In genomic region chr11:111603633-111604130, GRCh38 we compare ENCODE assay signal across 8 cellular contexts. TPM values are rescaled to one million over a fixed set of nuclear protein-coding genes. Genes with fewer than 3 reads are reported as not detected.
DNase-seq lines count a peak whose midpoint lies in the region; ATAC-seq, FAIRE-seq and TF ChIP-seq lines count a peak whose summit lies in the region.

No MANE protein-coding gene starts in this region.

- intact Hi-C loops in CD4-positive, alpha-beta T cell (cut with DNase I, micrococcal nuclease), result loop anchor here (1.0 to 10.0 kb wide), 7 partner anchors 163 to 1711 kb away; partner anchors contain the start of genes FDX1 (in 1 of the 2), PPP2R1B (in 1 of the 2), SDHD (in 1 of the 2) and TIMM8B (in 1 of the 2)

- H3K4me3 Mint-ChIP-seq in CD4-positive, alpha-beta T cell, result peak overlapping the region; percentile 97
- peak overlapping the region; percentile 97 for H3K4me3 Mint-ChIP-seq in neural progenitor cell

- no peak overlapping the region for H4K5ac ChIP-seq in H1 (ENCODE audit: insufficient read length, low read depth, low read length)

- H3K4ac ChIP-seq in H1 (replicated peaks; ENCODE audit: insufficient read length, low read depth, low read length), result no peak overlapping the region

- ATAC-seq in CD4-positive, alpha-beta T cell (ENCODE audit: poor library complexity), result no peak
- no peak for ATAC-seq in HG03432 (IDR thresholded peaks at IDR 0.05; ENCODE audit: unreplicated experiment)

- H3K79me1 ChIP-seq in H1 (ENCODE audit: low read depth, low read length), result no peaks in the 10 kb centered on the region; the same call in 1 of the 2 replicates

- WGBS in H1 (ENCODE audit: extremely low coverage in 1 of 2, insufficient coverage in 1 of 2, insufficient read length in 1 of 2, insufficient replicate concordance in 2 of 2, low coverage in 1 of 2, low lambda C conversion rate in 2 of 2, missing lambda C conversion rate in 1 of 2), 2 experiments, result 47% methylated on average over 7 of the region's 7 CpGs; no CpG with 5 or more reads in 1 of the 2 experiments

- H3K4me1 ChIP-seq in H1 (replicated peaks in 1 of 4; ENCODE audit: control insufficient read depth in 3 of 4, insufficient read depth in 4 of 4, low read length in 3 of 4) (peaks cover 0 to 10% (median 3%) of the 10 kb centered on the region in 4 experiments; a peak in 2 of 7 replicates), neural progenitor cell (peaks cover 12% of the 10 kb centered on the region)

- H3K36me3 ChIP-seq in H1 (ENCODE audit: control insufficient read depth in 2 of 4, insufficient read depth in 4 of 4, low read length in 3 of 4), result no peaks in the 10 kb centered on the region
- no peaks in the 10 kb centered on the region for H3K36me3 ChIP-seq in neural progenitor cell

- TF ChIP-seq CTCF in CD4-positive, alpha-beta T cell (IDR thresholded peaks at IDR 0.05), result no peak
- TF ChIP-seq CTCF in NB4 (IDR thresholded peaks at IDR 0.05; ENCODE audit: low read depth, low read length), result no peak
- TF ChIP-seq CTCF in H1 (IDR thresholded peaks at IDR 0.05; ENCODE audit: control extremely low read depth in 1 of 3, insufficient read depth in 1 of 3, low read depth in 1 of 3, low read length in 3 of 3), result no peak
- TF ChIP-seq CTCF in neural progenitor cell (IDR thresholded peaks at IDR 0.05), result no peak

- H3K9me3 Mint-ChIP-seq in CD4-positive, alpha-beta T cell, result no peaks in the 10 kb centered on the region
- H3K9me3 Mint-ChIP-seq in neural progenitor cell, result no peaks in the 10 kb centered on the region

- no peak for TF ChIP-seq EP300 in H1 (IDR thresholded peaks at IDR 0.05; ENCODE audit: borderline replicate concordance in 1 of 2, low read depth in 2 of 2, low read length in 2 of 2)

- H3K4me3 ChIP-seq in NB4 (ENCODE audit: low read depth, low read length), result peak overlapping the region; percentile 75
- H3K4me3 ChIP-seq in H1 (ENCODE audit: extremely low read depth in 1 of 4, insufficient read depth in 2 of 4, low read depth in 3 of 4, low read length in 4 of 4), result peak overlapping the region; percentile 62 to 96 (median 77); a peak in 5 of 8 replicates
- H3K4me3 ChIP-seq in neural progenitor cell, result peak overlapping the region; percentile 83

- no peaks in the 10 kb centered on the region for H3K9me3 ChIP-seq in CD4-positive, alpha-beta T cell (ENCODE audit: control insufficient read depth, low read length)
- H3K9me3 ChIP-seq in H1 (ENCODE audit: insufficient read depth in 2 of 2, low read depth in 1 of 2, low read length in 1 of 2) (no peaks in the 10 kb centered on the region), neural progenitor cell (ENCODE audit: low read depth) (no peaks in the 10 kb centered on the region)

- no peak overlapping the region for H3K18ac ChIP-seq in H1 (ENCODE audit: extremely low read depth, low read length)

- H3K4me2 ChIP-seq in H1 (ENCODE audit: insufficient read depth in 1 of 2, low read depth in 2 of 2, low read length in 2 of 2) (peak overlapping the region; percentile 81 to 86), neural progenitor cell (peak overlapping the region; percentile 86)

- H3K4me1 Mint-ChIP-seq in CD4-positive, alpha-beta T cell (ENCODE audit: low read depth), result peaks cover 31% of the 10 kb centered on the region
- H3K4me1 Mint-ChIP-seq in neural progenitor cell, result peaks cover 27% of the 10 kb centered on the region

- no peak for TF ChIP-seq POLR2A in NB4 (IDR thresholded peaks at IDR 0.05; ENCODE audit: extremely low read depth, insufficient read length)
- TF ChIP-seq POLR2A in H1 (IDR thresholded peaks at IDR 0.05; ENCODE audit: control extremely low read depth in 1 of 2, low read depth in 2 of 2, low read length in 2 of 2), result no peak

- no peak overlapping the region for H2BK5ac ChIP-seq in H1 (ENCODE audit: low read depth, low read length)

- CTCF ChIA-PET in CD4-positive, alpha-beta T cell (lab: Charles Lee), result interaction anchor here (0.7 to 1.4 kb wide), 5 partner anchors 15 to 275 kb away, joined by 3 to 7 read pairs (median 3); partner anchors contain the start of gene FDXACB1
- CTCF ChIA-PET in H1 (lab: Charles Lee; ENCODE audit: partially characterized antibody), result interaction anchor here (0.7 to 3.2 kb wide), 36 partner anchors 8 to 440 kb away, joined by 3 to 22 read pairs (median 5); partner anchors contain the start of genes ALG9 and PPP2R1B

- H3K27ac ChIP-seq in CD4-positive, alpha-beta T cell (ENCODE audit: low read depth, low read length), result no peak overlapping the region
- H3K27ac ChIP-seq in H1 (ENCODE audit: low read depth, low read length), result no peak overlapping the region
- no peak overlapping the region for H3K27ac ChIP-seq in neural progenitor cell

- no peak for DNase-seq in CD4-positive, alpha-beta T cell
- DNase-seq in NB4 (ENCODE audit: low read depth) (peak; percentile 17), H1 (ENCODE audit: low read depth in 1 of 2, low spot score in 2 of 2) (no peak), neural progenitor cell (ENCODE audit: low spot score) (no peak), ACHN (no peak), kidney glomerular epithelial cell (lab: John Stamatoyannopoulos, UW) (no peak)
- no peak for DNase-seq in effector CD4-positive, alpha-beta T cell

- H4K91ac ChIP-seq in H1 (replicated peaks; ENCODE audit: insufficient read length, low read length), result no peak overlapping the region

- no peak overlapping the region for H3K14ac ChIP-seq in H1 (ENCODE audit: insufficient read length)

- no peak overlapping the region for H2BK20ac ChIP-seq in H1 (ENCODE audit: low read length)

- H2AFZ ChIP-seq in H1 (ENCODE audit: low read length), result no peak overlapping the region
- no peak overlapping the region for H2AFZ ChIP-seq in neural progenitor cell (replicated peaks)

- H3K27me3 ChIP-seq in CD4-positive, alpha-beta T cell (ENCODE audit: control insufficient read depth, insufficient read depth, low read length), result no peaks in the 10 kb centered on the region
- H3K27me3 ChIP-seq in H1 (replicated peaks in 1 of 4; ENCODE audit: control insufficient read depth in 3 of 4, extremely low read depth in 1 of 4, insufficient read depth in 3 of 4, low read length in 3 of 4) (peaks cover 1 to 18% (median 12%) of the 10 kb centered on the region in 4 experiments; a peak in 6 of 7 replicates), neural progenitor cell (peaks cover 21% of the 10 kb centered on the region)

- in situ Hi-C loops in ACHN (cut with HindIII; ENCODE audit: low pct_ligation_motif_present, low pct_unique_long_range_greater_than_20kb, low sequenced_read_pairs), result no loop called here

- no peak overlapping the region for H4K8ac ChIP-seq in H1 (ENCODE audit: extremely low read depth, insufficient read depth, low read length)

- no peak overlapping the region for H2BK120ac ChIP-seq in H1 (replicated peaks; ENCODE audit: low read depth, low read length)

- peaks cover 5% of the 10 kb centered on the region; the same call in 1 of the 2 replicates for H3K23me2 ChIP-seq in H1 (ENCODE audit: low read depth, low read length)

- no peak overlapping the region for H3K23ac ChIP-seq in H1 (ENCODE audit: insufficient read length)

- H4K20me1 ChIP-seq in H1 (replicated peaks in 1 of 2; ENCODE audit: control insufficient read depth in 1 of 2, insufficient read depth in 2 of 2, low read length in 2 of 2) (peaks cover 6 to 7% of the 10 kb centered on the region in 2 experiments), neural progenitor cell (ENCODE audit: low read depth) (peaks cover 30% of the 10 kb centered on the region)

- no peak overlapping the region for H2BK12ac ChIP-seq in H1 (ENCODE audit: low read depth, low read length)

- H2BK15ac ChIP-seq in H1 (ENCODE audit: low read length), result no peak overlapping the region

- POLR2A ChIA-PET in CD4-positive, alpha-beta T cell (lab: Charles Lee), result interaction anchor here (0.8 to 1.6 kb wide), 2 partner anchors 161 to 163 kb away, joined by 5 to 17 read pairs; partner anchors contain the start of gene PPP2R1B
- POLR2A ChIA-PET in H1 (lab: Charles Lee; ENCODE audit: partially characterized antibody), result interaction anchor here (1.0 to 1.5 kb wide), 2 partner anchors 135 to 163 kb away, joined by 3 to 9 read pairs; partner anchors contain the start of gene PPP2R1B

- H3K56ac ChIP-seq in H1 (replicated peaks; ENCODE audit: insufficient read length, low read depth, low read length), result no peak overlapping the region

- no peak for TF ChIP-seq RAD21 in H1 (IDR thresholded peaks at IDR 0.05 in 1 of 2, conservative IDR thresholded peaks at IDR 0.05 in 1 of 2; ENCODE audit: low read depth in 2 of 2, low read length in 2 of 2)

- H3F3A ChIP-seq in neural progenitor cell (ENCODE audit: low read depth), result peaks cover 14% of the 10 kb centered on the region

- H3K9ac ChIP-seq in H1 (replicated peaks in 1 of 4; ENCODE audit: extremely low read depth in 1 of 4, low read depth in 3 of 4, low read length in 3 of 4) (no peak overlapping the region), neural progenitor cell (no peak overlapping the region)

- H3K79me2 ChIP-seq in H1 (ENCODE audit: control insufficient read depth in 1 of 2, insufficient read depth in 2 of 2, low read length in 2 of 2), result peaks cover 0 to 23% of the 10 kb centered on the region in 2 experiments; a peak in 2 of 4 replicates
- H3K79me2 ChIP-seq in neural progenitor cell (ENCODE audit: low read depth), result peaks cover 60% of the 10 kb centered on the region

- H2AK5ac ChIP-seq in H1 (ENCODE audit: low read depth, low read length), result no peak overlapping the region

- FAIRE-seq in H1 (lab: Jason Lieb, UNC), result no peak

- H3K27me3 Mint-ChIP-seq in CD4-positive, alpha-beta T cell, result no peaks in the 10 kb centered on the region
- no peaks in the 10 kb centered on the region for H3K27me3 Mint-ChIP-seq in neural progenitor cell (ENCODE audit: insufficient read depth, low read depth)

- H3K27ac Mint-ChIP-seq in CD4-positive, alpha-beta T cell, result peak overlapping the region; percentile 90
- H3K27ac Mint-ChIP-seq in neural progenitor cell, result peak overlapping the region; percentile 91

- peaks cover 11% of the 10 kb centered on the region for H3K36me3 Mint-ChIP-seq in CD4-positive, alpha-beta T cell (ENCODE audit: low read depth)
- H3K36me3 Mint-ChIP-seq in neural progenitor cell, result no peaks in the 10 kb centered on the region

TF ChIP-seq in H1, 55 proteins besides CTCF, POLR2A, EP300 and RAD21 (continues in another document):
- no peak for TF ChIP-seq MAX (IDR thresholded peaks at IDR 0.05)

RNA-seq across cellular contexts. Expression of gene SIK2, which starts 1.4 kb away (rescaled TPM):
- 1 to 10 TPM; 3.6 to 5.8 TPM for total RNA-seq in CD4-positive, alpha-beta T cell
- total RNA-seq in H1 (2021; fragmentation: NEBNext Ultra II Directional; extraction: Animal tissue kit (Norgen Biotek cat#: 25700)), result 8.8 and 12.7 TPM in 2 replicates
- polyA plus RNA-seq in H1 (2011; rRNA removed), result 8.7 and 11.2 TPM in 2 replicates
- polyA plus RNA-seq in H1 (2011; cell fraction: cytosol; rRNA removed), result 5.8 TPM
- 10.5 TPM for polyA plus RNA-seq in H1 (2011; cell fraction: nucleus; rRNA removed)
- polyA plus RNA-seq in H1 (2012, experiment 1 of 2), result 5.6 to 9.1 TPM (median 6.4 TPM) in 4 replicates
- 1.2 TPM for polyA plus RNA-seq in H1 (2012, experiment 2 of 2)
- 3.1 TPM for polyA plus RNA-seq in H1 (2013, experiment 1 of 2)
- 2.5 TPM for polyA plus RNA-seq in H1 (2013, experiment 2 of 2)
- polyA minus RNA-seq in H1 (2011; rRNA and poly(A)+ RNA removed), result 13.7 and 20.6 TPM in 2 replicates
- 5.6 TPM for polyA minus RNA-seq in H1 (2011; cell fraction: cytosol; rRNA and poly(A)+ RNA removed)
- 5.9 TPM for polyA minus RNA-seq in H1 (2011; cell fraction: nucleus; rRNA and poly(A)+ RNA removed)
- total RNA-seq in neural progenitor cell (ENCODE audit: low replicate concordance), result 12.0 and 16.3 TPM in 2 replicates
